In the genomic region with DNA sequence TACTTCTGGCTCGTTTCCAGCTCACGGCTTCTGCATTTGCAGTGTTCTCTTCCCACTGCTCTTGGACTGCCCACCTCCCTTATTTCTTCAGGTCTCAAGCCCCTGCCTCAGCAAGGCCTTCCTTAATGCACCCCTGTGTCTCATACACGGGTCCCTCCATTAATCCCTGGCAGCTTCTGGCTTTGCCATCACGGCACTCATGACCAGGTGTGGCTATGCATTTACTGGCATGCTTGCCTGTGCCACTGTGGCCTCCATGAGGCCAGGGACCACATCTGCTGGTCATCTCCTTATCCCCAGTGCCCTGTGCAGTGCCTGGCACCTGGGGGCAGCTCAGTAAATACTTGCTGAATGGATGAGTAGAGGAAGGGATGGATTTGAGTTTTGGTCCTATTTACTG, we compare ENCODE assay signal across 22 cellular contexts.
"Had no signal": no experiment of that assay in that cellular context is flagged by ENCODE, and none has a peak within 500 bp of the region (broad histone marks: within the 10 kb centered on the region; RNA-seq: fewer than 3 reads in every experiment).

No MANE protein-coding gene starts in this region.

- DNase-seq: activated CD4-positive, alpha-beta T cell treated with anti-CD3 and anti-CD28 coated beads for 36 hours; activated gamma-delta T cell treated with Interleukin-2 at 50 U/mL for 16 hours; activated naive CD4-positive, alpha-beta T cell treated with anti-CD3 and anti-CD28 coated beads, Interleukin-2, amount 50 U/mL, for 16 hours; colonic mucosa; effector CD8-positive, alpha-beta T cell; esophagus squamous epithelium; foreskin melanocyte; mesendoderm; stimulated activated CD4-positive, alpha-beta T cell treated with anti-CD3 and anti-CD28 coated beads, Interleukin-4, amount 100 ng/mL, for 1 hour; stimulated activated naive CD8-positive, alpha-beta T cell treated with anti-CD3 and anti-CD28 coated beads, Interleukin-15, Interleukin-2, amounts not matched to agents 100 U/mL and 50 U/mL, for 24 hours; T-helper 2 cell; testis had no signal

- ATAC-seq: activated CD4-positive, alpha-beta T cell treated with anti-CD3 and anti-CD28 coated beads for 36 hours; left lung; pancreas; SK-N-SH treated with all-trans-retinoic acid at 6 μM for 48 hours; stimulated activated naive CD8-positive, alpha-beta T cell treated with anti-CD3 and anti-CD28 coated beads, Interleukin-15, Interleukin-2, amounts not matched to agents 100 U/mL and 50 U/mL, for 24 hours had no signal

- H3K27ac Mint-ChIP-seq: activated CD4-positive, alpha-beta T cell treated with anti-CD3 and anti-CD28 coated beads for 36 hours; activated T-helper 1 cell treated with anti-CD3 and anti-CD28 coated beads, Interleukin-12 subunit alpha, Interleukin-12 subunit beta, Interleukin-2, Interleukin-4 antibody, amounts not matched to agents 30 ng/mL and 10 ng/mL and 1 ng/mL, durations not matched to agents 14 hours and 24 hours and 36 hours; nephron; type B pancreatic cell had no signal

- H3K9me3 ChIP-seq: colonic mucosa, esophagus squamous epithelium, left lung, pancreas, prostate gland, testis, vagina had no signal

- H3K27ac ChIP-seq: colonic mucosa, epithelial cell of prostate, esophagus squamous epithelium, left lung, pancreas, prostate gland, testis, vagina had no signal

- H3K4me1 ChIP-seq: colonic mucosa had no signal

- H3K9me3 Mint-ChIP-seq: activated T-helper 1 cell treated with anti-CD3 and anti-CD28 coated beads, Interleukin-12 subunit alpha, Interleukin-12 subunit beta, Interleukin-2, Interleukin-4 antibody, amounts not matched to agents 30 ng/mL and 10 ng/mL and 1 ng/mL, durations not matched to agents 14 hours and 24 hours and 36 hours; nephron; type B pancreatic cell had no signal

- H3K4me3 Mint-ChIP-seq: activated CD4-positive, alpha-beta T cell treated with anti-CD3 and anti-CD28 coated beads for 36 hours; activated T-helper 1 cell treated with anti-CD3 and anti-CD28 coated beads, Interleukin-12 subunit alpha, Interleukin-12 subunit beta, Interleukin-2, Interleukin-4 antibody, amounts not matched to agents 30 ng/mL and 10 ng/mL and 1 ng/mL, durations not matched to agents 14 hours and 24 hours and 36 hours; nephron; type B pancreatic cell had no signal

- H3K4me3 ChIP-seq: colonic mucosa, esophagus squamous epithelium, left lung, lung, pancreas, prostate gland, testis, vagina had no signal

- H3K36me3 ChIP-seq: colonic mucosa, esophagus squamous epithelium, left lung, pancreas, prostate gland, vagina had no signal

- H3K36me3 Mint-ChIP-seq: type B pancreatic cell had no signal

- H3K27me3 ChIP-seq: colonic mucosa, pancreas, testis, vagina had no signal
